In genomic region chr4:184900184-184900583, GRCh38 we compare ENCODE assay signal across 15 cellular contexts.
DNase-seq lines count a peak whose midpoint lies in the region; ATAC-seq and TF ChIP-seq lines count a peak whose summit lies in the region.
"Had no signal": no experiment of that assay in that cellular context is flagged by ENCODE, and none has a peak within 500 bp of the region (broad histone marks: within the 10 kb centered on the region; RNA-seq: fewer than 3 reads in every experiment).

No MANE protein-coding gene starts in this region.

- no peak overlapping the region for H3K18ac ChIP-seq in IMR-90 (ENCODE audit: low read depth, low read length)

- H4K5ac ChIP-seq in IMR-90 (ENCODE audit: low read depth, low read length), result no peak overlapping the region

- H4K8ac ChIP-seq in IMR-90 (ENCODE audit: low read depth in 2 of 2, low read length in 2 of 2), result no peak overlapping the region

- no peak overlapping the region for H2BK20ac ChIP-seq in IMR-90 (ENCODE audit: low read depth, low read length)

- H2BK5ac ChIP-seq in IMR-90 (ENCODE audit: low read depth, low read length, poor library complexity, severe bottlenecking), result no peak overlapping the region

- TF ChIP-seq POLR2A in IMR-90 (IDR thresholded peaks at IDR 0.05; ENCODE audit: low read depth, low read length) (no peak), right lobe of liver (IDR thresholded peaks at IDR 0.05) (no peak)

- H2AFZ ChIP-seq in IMR-90 (replicated peaks; ENCODE audit: low read length, poor library complexity), result no peak overlapping the region
- H2AFZ ChIP-seq: GM23338 had no signal

- intact Hi-C loops in IMR-90 (cut with micrococcal nuclease) (no loop called here), activated B cell treated with CpG ODN at 0.5 μM for 24 hours (cut with micrococcal nuclease) (no loop called here), right lobe of liver (cut with DNase I) (no loop called here)

- H3K23ac ChIP-seq in IMR-90 (ENCODE audit: low read depth, low read length), result no peak overlapping the region

- no peak overlapping the region for H3K14ac ChIP-seq in IMR-90 (replicated peaks; ENCODE audit: low read depth, low read length)

- in situ Hi-C loops in IMR-90 (cut with MboI; ENCODE audit: low sequenced_read_pairs), result no loop called here

- dilution Hi-C loops in IMR-90 (cut with HindIII; ENCODE audit: low sequenced_read_pairs, unreplicated experiment), result no loop called here

- H3K9me3 Mint-ChIP-seq in activated B cell treated with CpG ODN at 0.5 μM for 24 hours, result no peaks in the 10 kb centered on the region
- H3K9me3 Mint-ChIP-seq: CD8-positive, alpha-beta T cell; GM23338 had no signal

- no peaks in the 10 kb centered on the region for H3K36me3 ChIP-seq in IMR-90 (ENCODE audit: control insufficient read depth, insufficient read depth, low read length)
- H3K36me3 ChIP-seq in right lobe of liver, result no peaks in the 10 kb centered on the region
- H3K36me3 ChIP-seq in subcutaneous abdominal adipose tissue (ENCODE audit: control insufficient read depth in 5 of 5, insufficient read depth in 5 of 5, low read length in 5 of 5), result no peaks in the 10 kb centered on the region
- H3K36me3 ChIP-seq: BE2C had no signal

- H3K4me3 ChIP-seq in IMR-90 (ENCODE audit: insufficient read depth, low read depth, low read length), result no peak overlapping the region
- H3K4me3 ChIP-seq in right lobe of liver, result no peak overlapping the region
- no peak overlapping the region for H3K4me3 ChIP-seq in subcutaneous abdominal adipose tissue (ENCODE audit: low read depth in 1 of 5, low read length in 5 of 5)
- H3K4me3 ChIP-seq: A549, GM12878, GM23338 had no signal

- POLR2A ChIA-PET in IMR-90 (lab: Charles Lee; ENCODE audit: unreplicated experiment) (no interaction called here), activated B cell treated with CpG ODN at 0.5 μM for 24 hours (lab: Charles Lee) (no interaction called here)

- no peak overlapping the region for H3K4me2 ChIP-seq in IMR-90 (ENCODE audit: low read depth, low read length)
- H3K4me2 ChIP-seq: A549, GM23338 had no signal

- no TSS peak for BruUV-seq in IMR-90 (replicated peaks; lab: Mats Ljungman, UMichigan)

- H3K4me1 ChIP-seq in IMR-90 (ENCODE audit: control insufficient read depth, insufficient read depth, low read length), result no peaks in the 10 kb centered on the region
- H3K4me1 ChIP-seq in right lobe of liver, result peaks cover 0 to 75% (median 23%) of the 10 kb centered on the region in 4 donors
- peaks cover 7 to 48% (median 47%) of the 10 kb centered on the region in 5 donors for H3K4me1 ChIP-seq in subcutaneous abdominal adipose tissue (ENCODE audit: control insufficient read depth in 5 of 5, insufficient read depth in 5 of 5, low read length in 5 of 5)
- H3K4me1 ChIP-seq: A549, BE2C had no signal

- H3K9ac ChIP-seq in IMR-90 (ENCODE audit: low read depth, low read length) (no peak overlapping the region), subcutaneous abdominal adipose tissue (ENCODE audit: low read length in 5 of 5) (peak overlapping the region in 3 of 5 donors; percentile 9 to 73 (median 56))

- H3K27ac ChIP-seq in IMR-90 (ENCODE audit: insufficient read depth, low read length) (no peak overlapping the region), right lobe of liver (peak overlapping the region; percentile 75 to 96 (median 82)), subcutaneous abdominal adipose tissue (ENCODE audit: low read depth, low read length) (peak overlapping the region; percentile 97)
- H3K27ac ChIP-seq: A549 had no signal

- peaks cover 9% of the 10 kb centered on the region for H3K27me3 Mint-ChIP-seq in activated B cell treated with CpG ODN at 0.5 μM for 24 hours

- TF ChIP-seq RAD21 in IMR-90 (IDR thresholded peaks at IDR 0.05; ENCODE audit: low read length), result no peak

- WGBS in IMR-90 (ENCODE audit: extremely low coverage in 2 of 2, insufficient read length in 1 of 2), 2 experiments, result no CpG with 5 or more reads among the region's 6 CpGs
- 48% methylated on average over 6 of the region's 6 CpGs for WGBS in right lobe of liver (ENCODE audit: insufficient coverage, low coverage, low lambda C conversion rate, missing lambda C conversion rate)

- no peaks in the 10 kb centered on the region for H3K9me1 ChIP-seq in IMR-90 (ENCODE audit: insufficient read depth, low read length)

- no peak overlapping the region for H2AK5ac ChIP-seq in IMR-90 (ENCODE audit: low read depth, low read length)

- H3K36me3 Mint-ChIP-seq in activated B cell treated with CpG ODN at 0.5 μM for 24 hours (ENCODE audit: low read depth), result no peaks in the 10 kb centered on the region
- H3K36me3 Mint-ChIP-seq: CD8-positive, alpha-beta T cell had no signal

- ATAC-seq in IMR-90 (ENCODE audit: low read depth) (no peak), activated B cell treated with CpG ODN at 0.5 μM for 24 hours (ENCODE audit: low read depth) (no peak), right lobe of liver (peak; percentile 26 to 49 (median 37))
- ATAC-seq: A549; CD8-positive, alpha-beta T cell; GM12878; GM23338 had no signal

- no peak for TF ChIP-seq CTCF in IMR-90 (conservative IDR thresholded peaks at IDR 0.05; ENCODE audit: low read depth, low read length)
- TF ChIP-seq CTCF in activated B cell treated with CpG ODN at 0.5 μM for 24 hours (IDR thresholded peaks at IDR 0.05), result no peak
- no peak for TF ChIP-seq CTCF in right lobe of liver (IDR thresholded peaks at IDR 0.05)

- no peaks in the 10 kb centered on the region for H4K20me1 ChIP-seq in IMR-90 (ENCODE audit: insufficient read depth, low read length)

- peak overlapping the region; percentile 28 for H3K27ac Mint-ChIP-seq in activated B cell treated with CpG ODN at 0.5 μM for 24 hours
- H3K27ac Mint-ChIP-seq: CD8-positive, alpha-beta T cell; GM23338 had no signal

- DNase-seq in IMR-90 (no peak), activated B cell treated with CpG ODN at 0.5 μM for 24 hours (no peak), right lobe of liver (no peak), HT-29 (ENCODE audit: low spot score) (no peak), DMS53 (lab: John Stamatoyannopoulos, UW) (no peak), LoVo (ENCODE audit: low spot score) (no peak)
- DNase-seq: BE2C; CD8-positive, alpha-beta T cell; COR-L47; H7 had no signal

- CTCF ChIA-PET in IMR-90 (lab: Yijun Ruan, JAX) (no interaction called here), activated B cell treated with CpG ODN at 0.5 μM for 24 hours (lab: Charles Lee) (no interaction called here)

- no peak overlapping the region for H2BK120ac ChIP-seq in IMR-90 (ENCODE audit: low read depth, low read length)

- peak overlapping the region; percentile 65 for H2AK9ac ChIP-seq in IMR-90 (replicated peaks; ENCODE audit: low read depth, low read length, poor library complexity)

- H3K4me3 Mint-ChIP-seq in activated B cell treated with CpG ODN at 0.5 μM for 24 hours, result no peak overlapping the region
- H3K4me3 Mint-ChIP-seq: CD14-positive monocyte; CD8-positive, alpha-beta T cell; GM23338 had no signal

- no peak overlapping the region for H4K91ac ChIP-seq in IMR-90 (ENCODE audit: insufficient read depth, low read depth, low read length)

- H3K9me3 ChIP-seq in IMR-90 (ENCODE audit: control insufficient read depth, insufficient read depth, low read length), result no peaks in the 10 kb centered on the region
- no peaks in the 10 kb centered on the region for H3K9me3 ChIP-seq in right lobe of liver
- H3K9me3 ChIP-seq in subcutaneous abdominal adipose tissue (ENCODE audit: control insufficient read depth in 5 of 5, low read length in 5 of 5), result no peaks in the 10 kb centered on the region
- H3K9me3 ChIP-seq: A549, BE2C had no signal

- H3K4ac ChIP-seq in IMR-90 (ENCODE audit: low read depth, low read length), result no peak overlapping the region

- H3K27me3 ChIP-seq in IMR-90 (ENCODE audit: control insufficient read depth, insufficient read depth, low read length) (peaks cover 8% of the 10 kb centered on the region; the same call in 1 of the 2 replicates), right lobe of liver (no peaks in the 10 kb centered on the region), subcutaneous abdominal adipose tissue (ENCODE audit: control insufficient read depth in 5 of 5, insufficient read depth in 4 of 5, low read length in 5 of 5) (no peaks in the 10 kb centered on the region)
- H3K27me3 ChIP-seq: BE2C had no signal

- no peak overlapping the region for H3K56ac ChIP-seq in IMR-90 (ENCODE audit: extremely low read depth, insufficient read depth, low read length)

- peaks cover 43% of the 10 kb centered on the region for H3K4me1 Mint-ChIP-seq in activated B cell treated with CpG ODN at 0.5 μM for 24 hours

- no peaks in the 10 kb centered on the region for H3K79me1 ChIP-seq in IMR-90 (ENCODE audit: low read depth in 1 of 2, low read length in 2 of 2)

- H2BK15ac ChIP-seq in IMR-90 (ENCODE audit: low read depth, low read length), result no peak overlapping the region

TF ChIP-seq in IMR-90, 13 proteins besides CTCF, POLR2A, EP300 and RAD21:
- TF ChIP-seq NFE2L2 (IDR thresholded peaks at IDR 0.05; ENCODE audit: low read depth, low read length), result no peak
- no peak for TF ChIP-seq CHD1 (IDR thresholded peaks at IDR 0.05; ENCODE audit: low read depth, low read length)
- TF ChIP-seq CEBPB (IDR thresholded peaks at IDR 0.05; ENCODE audit: low read depth, low read length), result no peak
- no peak for TF ChIP-seq RFX5 (IDR thresholded peaks at IDR 0.05; ENCODE audit: low read depth, low read length)
- TF ChIP-seq MAZ (IDR thresholded peaks at IDR 0.05; ENCODE audit: borderline replicate concordance, low read depth, low read length), result no peak
- TF ChIP-seq FOS (IDR thresholded peaks at IDR 0.05; ENCODE audit: low read depth, low read length), result no peak
- no peak for TF ChIP-seq ELK1 (IDR thresholded peaks at IDR 0.05; ENCODE audit: borderline replicate concordance, low read depth, low read length)
- TF ChIP-seq SMC3 (IDR thresholded peaks at IDR 0.05; ENCODE audit: low read depth, low read length), result no peak

Comparison
In these comparisons a context has a peak if more than half of its experiments do, and no peak if none do; other contexts are left out.
1. ATAC-seq: peak in right lobe of liver (4 of 4); none in IMR-90 (single experiment) and activated B cell treated with CpG ODN at 0.5 μM for 24 hours (single experiment).